In genomic region chr7:10343108-10343507, GRCh38 we compare ENCODE assay signal across 1 cellular context.
TF ChIP-seq lines count a peak whose summit lies in the region.

No MANE protein-coding gene starts in this region.

TF ChIP-seq in GM23338, 12 proteins besides CTCF, POLR2A, EP300 and RAD21:
- TF ChIP-seq, protein P1, sequence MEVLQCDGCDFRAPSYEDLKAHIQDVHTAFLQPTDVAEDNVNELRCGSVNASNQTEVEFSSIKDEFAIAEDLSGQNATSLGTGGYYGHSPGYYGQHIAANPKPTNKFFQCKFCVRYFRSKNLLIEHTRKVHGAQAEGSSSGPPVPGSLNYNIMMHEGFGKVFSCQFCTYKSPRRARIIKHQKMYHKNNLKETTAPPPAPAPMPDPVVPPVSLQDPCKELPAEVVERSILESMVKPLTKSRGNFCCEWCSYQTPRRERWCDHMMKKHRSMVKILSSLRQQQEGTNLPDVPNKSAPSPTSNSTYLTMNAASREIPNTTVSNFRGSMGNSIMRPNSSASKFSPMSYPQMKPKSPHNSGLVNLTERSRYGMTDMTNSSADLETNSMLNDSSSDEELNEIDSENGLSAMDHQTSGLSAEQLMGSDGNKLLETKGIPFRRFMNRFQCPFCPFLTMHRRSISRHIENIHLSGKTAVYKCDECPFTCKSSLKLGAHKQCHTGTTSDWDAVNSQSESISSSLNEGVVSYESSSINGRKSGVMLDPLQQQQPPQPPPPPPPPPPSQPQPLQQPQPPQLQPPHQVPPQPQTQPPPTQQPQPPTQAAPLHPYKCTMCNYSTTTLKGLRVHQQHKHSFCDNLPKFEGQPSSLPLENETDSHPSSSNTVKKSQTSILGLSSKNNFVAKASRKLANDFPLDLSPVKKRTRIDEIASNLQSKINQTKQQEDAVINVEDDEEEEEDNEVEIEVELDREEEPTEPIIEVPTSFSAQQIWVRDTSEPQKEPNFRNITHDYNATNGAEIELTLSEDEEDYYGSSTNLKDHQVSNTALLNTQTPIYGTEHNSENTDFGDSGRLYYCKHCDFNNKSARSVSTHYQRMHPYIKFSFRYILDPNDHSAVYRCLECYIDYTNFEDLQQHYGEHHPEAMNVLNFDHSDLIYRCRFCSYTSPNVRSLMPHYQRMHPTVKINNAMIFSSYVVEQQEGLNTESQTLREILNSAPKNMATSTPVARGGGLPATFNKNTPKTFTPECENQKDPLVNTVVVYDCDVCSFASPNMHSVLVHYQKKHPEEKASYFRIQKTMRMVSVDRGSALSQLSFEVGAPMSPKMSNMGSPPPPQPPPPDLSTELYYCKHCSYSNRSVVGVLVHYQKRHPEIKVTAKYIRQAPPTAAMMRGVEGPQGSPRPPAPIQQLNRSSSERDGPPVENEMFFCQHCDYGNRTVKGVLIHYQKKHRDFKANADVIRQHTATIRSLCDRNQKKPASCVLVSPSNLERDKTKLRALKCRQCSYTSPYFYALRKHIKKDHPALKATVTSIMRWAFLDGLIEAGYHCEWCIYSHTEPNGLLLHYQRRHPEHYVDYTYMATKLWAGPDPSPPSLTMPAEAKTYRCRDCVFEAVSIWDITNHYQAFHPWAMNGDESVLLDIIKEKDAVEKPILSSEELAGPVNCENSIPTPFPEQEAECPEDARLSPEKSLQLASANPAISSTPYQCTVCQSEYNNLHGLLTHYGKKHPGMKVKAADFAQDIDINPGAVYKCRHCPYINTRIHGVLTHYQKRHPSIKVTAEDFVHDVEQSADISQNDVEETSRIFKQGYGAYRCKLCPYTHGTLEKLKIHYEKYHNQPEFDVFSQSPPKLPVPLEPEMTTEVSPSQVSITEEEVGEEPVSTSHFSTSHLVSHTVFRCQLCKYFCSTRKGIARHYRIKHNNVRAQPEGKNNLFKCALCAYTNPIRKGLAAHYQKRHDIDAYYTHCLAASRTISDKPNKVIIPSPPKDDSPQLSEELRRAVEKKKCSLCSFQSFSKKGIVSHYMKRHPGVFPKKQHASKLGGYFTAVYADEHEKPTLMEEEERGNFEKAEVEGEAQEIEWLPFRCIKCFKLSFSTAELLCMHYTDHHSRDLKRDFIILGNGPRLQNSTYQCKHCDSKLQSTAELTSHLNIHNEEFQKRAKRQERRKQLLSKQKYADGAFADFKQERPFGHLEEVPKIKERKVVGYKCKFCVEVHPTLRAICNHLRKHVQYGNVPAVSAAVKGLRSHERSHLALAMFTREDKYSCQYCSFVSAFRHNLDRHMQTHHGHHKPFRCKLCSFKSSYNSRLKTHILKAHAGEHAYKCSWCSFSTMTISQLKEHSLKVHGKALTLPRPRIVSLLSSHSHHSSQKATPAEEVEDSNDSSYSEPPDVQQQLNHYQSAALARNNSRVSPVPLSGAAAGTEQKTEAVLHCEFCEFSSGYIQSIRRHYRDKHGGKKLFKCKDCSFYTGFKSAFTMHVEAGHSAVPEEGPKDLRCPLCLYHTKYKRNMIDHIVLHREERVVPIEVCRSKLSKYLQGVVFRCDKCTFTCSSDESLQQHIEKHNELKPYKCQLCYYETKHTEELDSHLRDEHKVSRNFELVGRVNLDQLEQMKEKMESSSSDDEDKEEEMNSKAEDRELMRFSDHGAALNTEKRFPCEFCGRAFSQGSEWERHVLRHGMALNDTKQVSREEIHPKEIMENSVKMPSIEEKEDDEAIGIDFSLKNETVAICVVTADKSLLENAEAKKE (CRISPR knock-in tag; IDR thresholded peaks at IDR 0.05): no peak
- TF ChIP-seq EZH2 (IDR thresholded peaks at IDR 0.05; ENCODE audit: low read depth, unreplicated experiment) (no peak), ZNF114 (CRISPR knock-in tag; IDR thresholded peaks at IDR 0.05) (no peak)
